8 cellular contexts compared by ENCODE assay signal in the genomic region with DNA sequence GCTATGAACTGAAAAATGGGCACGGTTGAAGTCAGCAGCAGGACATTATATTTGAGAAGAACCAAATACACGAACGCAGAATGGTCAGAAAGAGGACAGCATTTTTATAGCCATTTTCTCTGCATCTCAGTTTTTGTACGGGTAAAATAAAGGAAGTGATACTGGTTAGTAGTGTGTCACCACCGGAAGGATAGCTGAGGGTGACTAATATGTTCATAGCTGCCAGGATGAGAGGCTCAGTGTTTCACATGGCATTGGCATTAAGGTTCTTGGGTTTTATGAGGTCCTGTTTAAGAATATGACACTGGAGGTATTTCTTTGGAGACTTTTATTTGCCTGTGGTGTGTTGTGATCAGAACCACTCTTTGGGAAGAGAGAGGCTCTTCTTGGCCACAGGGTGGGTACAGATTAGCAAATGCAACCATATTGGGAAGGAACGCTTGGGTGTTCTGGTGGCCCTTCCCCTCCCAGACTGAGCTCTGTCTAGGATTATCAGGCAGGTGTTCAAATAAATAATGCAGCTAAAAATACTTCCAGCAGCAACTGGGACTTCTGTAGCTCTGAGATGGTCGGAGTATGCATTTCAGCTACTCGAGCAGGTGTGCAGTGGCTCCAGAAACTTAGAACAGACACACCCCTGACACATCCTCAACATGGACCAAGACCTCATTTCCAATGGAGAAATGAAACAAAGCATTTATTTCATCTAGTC.
A peak's percentile ranks its signal among the peaks of the same experiment; 100 is the strongest.
DNase-seq lines count a peak whose midpoint lies in the region; ATAC-seq lines count a peak whose summit lies in the region.

No MANE protein-coding gene starts in this region.

- no peaks in the 10 kb centered on the region for H3K27me3 Mint-ChIP-seq in activated CD4-positive, alpha-beta memory T cell treated with anti-CD3 and anti-CD28 coated beads for 36 hours

- DNase-seq in NOMO-1 treated with DMSO at 0.1 percent for 48 hours (lab: John Stamatoyannopoulos, UW; ENCODE audit: unreplicated experiment) (peak; percentile 93), kidney tubule cell (ENCODE audit: low spot score) (peak; percentile 67)
- DNase-seq in stimulated activated CD4-positive, alpha-beta T cell treated with anti-CD3 and anti-CD28 coated beads, Interleukin-4, amount 100 ng/mL, for 4 hours = no peak
- DNase-seq in activated CD4-positive, alpha-beta memory T cell treated with anti-CD3 and anti-CD28 coated beads for 36 hours = no peak
- no peak for DNase-seq in activated CD4-positive, CD25-positive, alpha-beta regulatory T cell (lab: John Stamatoyannopoulos, UW)

- intact Hi-C loops in activated CD4-positive, alpha-beta memory T cell treated with anti-CD3 and anti-CD28 coated beads for 36 hours (cut with micrococcal nuclease) = no loop called here

- CTCF ChIA-PET in activated CD4-positive, alpha-beta memory T cell treated with anti-CD3 and anti-CD28 coated beads for 36 hours (lab: Charles Lee) = no interaction called here

- no peaks in the 10 kb centered on the region for H3K36me3 Mint-ChIP-seq in activated CD4-positive, alpha-beta memory T cell treated with anti-CD3 and anti-CD28 coated beads for 36 hours

- H3K27ac Mint-ChIP-seq in activated CD4-positive, alpha-beta memory T cell treated with anti-CD3 and anti-CD28 coated beads for 36 hours = no peak overlapping the region

- H3K4me3 Mint-ChIP-seq in activated CD4-positive, alpha-beta memory T cell treated with anti-CD3 and anti-CD28 coated beads for 36 hours = no peak overlapping the region

- no peaks in the 10 kb centered on the region for H3K4me1 Mint-ChIP-seq in activated CD4-positive, alpha-beta memory T cell treated with anti-CD3 and anti-CD28 coated beads for 36 hours (ENCODE audit: low read depth)

- H3K9me3 Mint-ChIP-seq in activated CD4-positive, alpha-beta memory T cell treated with anti-CD3 and anti-CD28 coated beads for 36 hours = no peaks in the 10 kb centered on the region

- peak; percentile 82 for ATAC-seq in GM18499 (IDR thresholded peaks at IDR 0.05; ENCODE audit: insufficient read depth, unreplicated experiment)
- ATAC-seq in HG02642 (IDR thresholded peaks at IDR 0.05; ENCODE audit: poor library complexity, unreplicated experiment) = peak; percentile 71
- ATAC-seq in HG03457 (IDR thresholded peaks at IDR 0.05; ENCODE audit: unreplicated experiment) = no peak

- POLR2A ChIA-PET in activated CD4-positive, alpha-beta memory T cell treated with anti-CD3 and anti-CD28 coated beads for 36 hours (lab: Charles Lee) = no interaction called here

Comparison
In these comparisons a context has a peak if more than half of its experiments do, and no peak if none do; other contexts are left out.
1. DNase-seq: peak in NOMO-1 treated with DMSO at 0.1 percent for 48 hours (single experiment) and kidney tubule cell (single experiment); none in stimulated activated CD4-positive, alpha-beta T cell treated with anti-CD3 and anti-CD28 coated beads, Interleukin-4, amount 100 ng/mL, for 4 hours (0 of 2), activated CD4-positive, alpha-beta memory T cell treated with anti-CD3 and anti-CD28 coated beads for 36 hours (single experiment) and activated CD4-positive, CD25-positive, alpha-beta regulatory T cell (0 of 4).